In the genomic region with DNA sequence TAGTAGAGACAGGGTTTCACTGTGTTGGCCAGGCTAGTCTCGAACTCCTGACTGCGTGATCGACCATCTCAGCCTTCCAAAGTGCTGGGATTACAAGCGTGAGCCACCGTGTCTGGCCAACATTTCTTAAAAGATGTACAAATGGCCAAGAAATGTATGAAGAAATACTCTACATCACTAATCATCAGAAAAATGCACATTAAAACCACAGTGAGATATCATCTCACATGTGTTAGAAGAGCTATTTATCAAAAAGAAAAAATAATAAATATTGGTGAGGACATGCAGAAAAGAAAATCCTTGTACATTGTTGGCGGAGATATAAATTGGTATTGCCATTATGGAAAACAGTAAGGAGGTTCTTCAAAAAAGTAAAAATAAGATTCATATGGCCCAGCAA, we compare ENCODE assay signal across 7 cellular contexts. TPM values are rescaled to one million over a fixed set of nuclear protein-coding genes. Genes with fewer than 3 reads are reported as not detected.
"Had no signal": no experiment of that assay in that cellular context is flagged by ENCODE, and none has a peak within 500 bp of the region (broad histone marks: within the 10 kb centered on the region; RNA-seq: fewer than 3 reads in every experiment).

No MANE protein-coding gene starts in this region.

- H2AFZ ChIP-seq: GM23338 had no signal

- H3K4me3 ChIP-seq: GM23338, K562 had no signal

- H3K4me2 ChIP-seq: GM23338 had no signal

- ATAC-seq: GM23338, K562 had no signal

- DNase-seq: H9, HCEC 1CT, IMR-90 had no signal

RNA-seq across cellular contexts. Expression of a gene that starts 33.6 kb away (rescaled TPM):
- total RNA-seq: GM23338, H1, H9, HT-29, K562 had no signal
- polyA plus RNA-seq: GM23338, H1, K562 had no signal
